Comparison of ENCODE assay signal across 30 cellular contexts in the genomic region with DNA sequence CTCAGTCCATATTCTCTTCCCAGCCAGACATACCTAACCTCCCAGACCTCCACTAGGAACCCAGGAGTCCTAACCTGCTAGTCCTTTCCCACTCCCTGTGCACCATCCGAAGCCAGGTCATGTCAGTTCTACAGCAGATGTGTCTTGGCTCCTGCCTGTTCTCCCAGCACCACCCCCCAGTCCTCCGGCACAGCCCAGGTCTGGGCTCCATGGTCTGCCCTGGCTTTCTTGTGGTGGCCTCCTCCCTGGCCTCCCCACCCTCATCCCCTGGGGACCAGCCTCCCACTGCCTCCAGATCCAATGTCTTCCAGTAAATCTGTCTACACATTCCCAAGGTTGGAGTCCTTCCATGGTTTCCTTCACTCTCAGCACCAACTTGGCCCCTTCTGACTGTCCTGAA. TPM values are rescaled to one million over a fixed set of nuclear protein-coding genes. Genes with fewer than 3 reads are reported as not detected.
"Had no signal": no experiment of that assay in that cellular context is flagged by ENCODE, and none has a peak within 500 bp of the region (broad histone marks: within the 10 kb centered on the region; RNA-seq: fewer than 3 reads in every experiment).

No MANE protein-coding gene starts in this region.

- DNase-seq: activated CD4-positive, alpha-beta memory T cell treated with anti-CD3 and anti-CD28 coated beads, Interleukin-2, amount 10 ng/mL, durations not matched to agents 7 days and 5 days; activated CD4-positive, alpha-beta T cell treated with anti-CD3 and anti-CD28 coated beads for 1 hour; activated CD4-positive, alpha-beta T cell treated with anti-CD3 and anti-CD28 coated beads for 48 hours; activated CD4-positive, CD25-positive, alpha-beta regulatory T cell; activated CD8-positive, alpha-beta memory T cell treated with anti-CD3 and anti-CD28 coated beads for 24 hours; activated CD8-positive, alpha-beta memory T cell treated with anti-CD3 and anti-CD28 coated beads, Interleukin-2, amount 10 ng/mL, durations not matched to agents 7 days and 5 days; activated CD8-positive, alpha-beta memory T cell treated with anti-CD3 and anti-CD28 coated beads, Interleukin-2, amount 50 U/mL, for 48 hours; activated effector memory CD4-positive, alpha-beta T cell treated with Interleukin-2 at 50 U/mL for 16 hours; activated naive CD4-positive, alpha-beta T cell treated with anti-CD3 and anti-CD28 coated beads, Interleukin-2, amount 10 ng/mL, durations not matched to agents 7 days and 5 days; activated T-cell treated with anti-CD3 and anti-CD28 coated beads, Interleukin-2, amount 50 U/mL, for 48 hours; amniotic stem cell; aorta; Kasumi-1; MM.1S; MV-4-11; NCI-H1436 treated with DMSO at 0.1 percent for 48 hours; NCI-H524 treated with DMSO at 0.1 percent for 48 hours; SIG-M5; T-cell; T-helper 17 cell; T-helper 9 cell; WERI-Rb-1 had no signal

- H3K4me3 Mint-ChIP-seq: activated CD4-positive, alpha-beta memory T cell treated with anti-CD3 and anti-CD28 coated beads, Interleukin-2, amount 10 ng/mL, durations not matched to agents 7 days and 5 days; activated CD8-positive, alpha-beta memory T cell treated with anti-CD3 and anti-CD28 coated beads, Interleukin-2, amount 10 ng/mL, durations not matched to agents 7 days and 5 days; activated naive CD4-positive, alpha-beta T cell treated with anti-CD3 and anti-CD28 coated beads, Interleukin-2, amount 10 ng/mL, durations not matched to agents 7 days and 5 days; activated naive CD8-positive, alpha-beta T cell; central memory CD8-positive, alpha-beta T cell; T-cell; T-helper 17 cell had no signal

- ATAC-seq: activated CD8-positive, alpha-beta memory T cell treated with anti-CD3 and anti-CD28 coated beads, Interleukin-2, amount 10 ng/mL, durations not matched to agents 7 days and 5 days; Panc1; Right ventricle myocardium inferior; T-cell; T-helper 17 cell had no signal

- H3K4me1 Mint-ChIP-seq: activated CD4-positive, alpha-beta memory T cell treated with anti-CD3 and anti-CD28 coated beads, Interleukin-2, amount 10 ng/mL, durations not matched to agents 7 days and 5 days; activated CD8-positive, alpha-beta memory T cell treated with anti-CD3 and anti-CD28 coated beads, Interleukin-2, amount 10 ng/mL, durations not matched to agents 7 days and 5 days; activated naive CD4-positive, alpha-beta T cell treated with anti-CD3 and anti-CD28 coated beads, Interleukin-2, amount 10 ng/mL, durations not matched to agents 7 days and 5 days; central memory CD8-positive, alpha-beta T cell; T-cell; T-helper 17 cell had no signal

- H3K27ac Mint-ChIP-seq: activated CD4-positive, alpha-beta memory T cell treated with anti-CD3 and anti-CD28 coated beads, Interleukin-2, amount 10 ng/mL, durations not matched to agents 7 days and 5 days; activated CD8-positive, alpha-beta memory T cell treated with anti-CD3 and anti-CD28 coated beads, Interleukin-2, amount 10 ng/mL, durations not matched to agents 7 days and 5 days; activated naive CD4-positive, alpha-beta T cell treated with anti-CD3 and anti-CD28 coated beads, Interleukin-2, amount 10 ng/mL, durations not matched to agents 7 days and 5 days; activated naive CD8-positive, alpha-beta T cell; T-cell; T-helper 17 cell had no signal

- H3K36me3 Mint-ChIP-seq: activated CD8-positive, alpha-beta memory T cell treated with anti-CD3 and anti-CD28 coated beads, Interleukin-2, amount 10 ng/mL, durations not matched to agents 7 days and 5 days; activated naive CD4-positive, alpha-beta T cell treated with anti-CD3 and anti-CD28 coated beads, Interleukin-2, amount 10 ng/mL, durations not matched to agents 7 days and 5 days; activated naive CD8-positive, alpha-beta T cell; T-cell had no signal

- H3K27ac ChIP-seq: cardiac muscle cell, WERI-Rb-1 had no signal

- H3K36me3 ChIP-seq: cardiac muscle cell, WERI-Rb-1 had no signal

- H3K27me3 ChIP-seq: cardiac muscle cell had no signal

- H3K4me3 ChIP-seq: cardiac muscle cell had no signal

- H3K9me3 Mint-ChIP-seq: activated CD4-positive, alpha-beta memory T cell treated with anti-CD3 and anti-CD28 coated beads, Interleukin-2, amount 10 ng/mL, durations not matched to agents 7 days and 5 days; activated naive CD4-positive, alpha-beta T cell treated with anti-CD3 and anti-CD28 coated beads, Interleukin-2, amount 10 ng/mL, durations not matched to agents 7 days and 5 days; central memory CD8-positive, alpha-beta T cell; T-cell had no signal

RNA-seq across cellular contexts. Expression of a gene that starts 20.0 kb away (rescaled TPM):
- total RNA-seq: activated CD4-positive, alpha-beta memory T cell treated with anti-CD3 and anti-CD28 coated beads, Interleukin-2, amount 10 ng/mL, durations not matched to agents 7 days and 5 days; activated CD8-positive, alpha-beta memory T cell treated with anti-CD3 and anti-CD28 coated beads, Interleukin-2, amount 10 ng/mL, durations not matched to agents 7 days and 5 days; NCI-H460; Right ventricle myocardium inferior; RPMI7951; SK-MEL-5; T-cell; T-helper 17 cell had no signal
- polyA plus RNA-seq: aorta, cardiac muscle cell had no signal
